ENCODE assay signal across 7 cellular contexts in genomic region chr14:106586098-106586704, GRCh38.
A peak's percentile ranks its signal among the peaks of the same experiment; 100 is the strongest.
DNase-seq lines count a peak whose midpoint lies in the region; ATAC-seq and TF ChIP-seq lines count a peak whose summit lies in the region.

No MANE protein-coding gene starts in this region.

- no peak overlapping the region for H3K27ac Mint-ChIP-seq in activated CD4-positive, alpha-beta T cell treated with anti-CD3 and anti-CD28 coated beads for 36 hours

- H3K36me3 Mint-ChIP-seq in activated CD4-positive, alpha-beta T cell treated with anti-CD3 and anti-CD28 coated beads for 36 hours (ENCODE audit: low read depth) = no peaks in the 10 kb centered on the region

- peaks cover 1% of the 10 kb centered on the region for H3K4me1 Mint-ChIP-seq in activated CD4-positive, alpha-beta T cell treated with anti-CD3 and anti-CD28 coated beads for 36 hours

- H3K4me1 ChIP-seq in foreskin keratinocyte = no peaks in the 10 kb centered on the region

- POLR2A ChIA-PET in activated CD4-positive, alpha-beta T cell treated with anti-CD3 and anti-CD28 coated beads for 36 hours (lab: Charles Lee) = no interaction called here

- no peak overlapping the region for H3K4me3 Mint-ChIP-seq in activated CD4-positive, alpha-beta T cell treated with anti-CD3 and anti-CD28 coated beads for 36 hours

- H3K27ac ChIP-seq in foreskin keratinocyte = no peak overlapping the region

- H3K4me3 ChIP-seq in LNCaP clone FGC (ENCODE audit: low read depth, low read length) = no peak overlapping the region

- TF ChIP-seq POLR2A in GM18505 (IDR thresholded peaks at IDR 0.05; ENCODE audit: borderline replicate concordance, extremely low read depth, insufficient read depth, insufficient read length) = no peak

- ATAC-seq in GM18505 (IDR thresholded peaks at IDR 0.05; ENCODE audit: unreplicated experiment) (peak; percentile 55), foreskin keratinocyte (no peak)
- peak; percentile 97 for ATAC-seq in activated CD4-positive, alpha-beta T cell treated with anti-CD3 and anti-CD28 coated beads for 36 hours

- no peaks in the 10 kb centered on the region for H3K27me3 ChIP-seq in foreskin keratinocyte

- intact Hi-C loops in activated CD4-positive, alpha-beta T cell treated with anti-CD3 and anti-CD28 coated beads for 36 hours (cut with DNase I, micrococcal nuclease) = no loop called here

- CTCF ChIA-PET in activated CD4-positive, alpha-beta T cell treated with anti-CD3 and anti-CD28 coated beads for 36 hours (lab: Charles Lee) = interaction anchor here (1.0 to 2.8 kb wide), 11 partner anchors 11 to 150 kb away, joined by 3 to 10 read pairs (median 5); no protein-coding TSS in a partner anchor

- peaks cover 7% of the 10 kb centered on the region for H3K27me3 Mint-ChIP-seq in activated CD4-positive, alpha-beta T cell treated with anti-CD3 and anti-CD28 coated beads for 36 hours

- DNase-seq in LNCaP clone FGC (ENCODE audit: low read depth) (peak; percentile 6), foreskin keratinocyte (no peak), mesenteric fat pad (ENCODE audit: low spot score) (no peak), NOMO-1 treated with DMSO at 0.1 percent for 48 hours (lab: John Stamatoyannopoulos, UW; ENCODE audit: unreplicated experiment) (no peak)
- peak; percentile 86 for DNase-seq in activated CD4-positive, alpha-beta T cell treated with anti-CD3 and anti-CD28 coated beads for 36 hours
- peak; percentile 15 to 40 for DNase-seq in stimulated activated CD8-positive, alpha-beta memory T cell treated with anti-CD3 and anti-CD28 coated beads, Interleukin-7, amount 100 ng/mL, for 4 hours (ENCODE audit: low read depth in 2 of 2)

- TF ChIP-seq CTCF in LNCaP clone FGC (IDR thresholded peaks at IDR 0.05; ENCODE audit: control insufficient read depth, extremely low read depth, insufficient read depth) = peak; percentile 86
- TF ChIP-seq CTCF in foreskin keratinocyte (conservative IDR thresholded peaks at IDR 0.05) = peak; percentile 12

- H3K9me3 Mint-ChIP-seq in activated CD4-positive, alpha-beta T cell treated with anti-CD3 and anti-CD28 coated beads for 36 hours (ENCODE audit: low read depth) = no peaks in the 10 kb centered on the region

Comparison
In these comparisons a context has a peak if more than half of its experiments do, and no peak if none do; other contexts are left out.
1. DNase-seq: peak in LNCaP clone FGC (single experiment), activated CD4-positive, alpha-beta T cell treated with anti-CD3 and anti-CD28 coated beads for 36 hours (single experiment) and stimulated activated CD8-positive, alpha-beta memory T cell treated with anti-CD3 and anti-CD28 coated beads, Interleukin-7, amount 100 ng/mL, for 4 hours (2 of 2); none in foreskin keratinocyte (0 of 2), mesenteric fat pad (single experiment) and NOMO-1 treated with DMSO at 0.1 percent for 48 hours (single experiment).